In genomic region chr2:218171744-218172143, GRCh38 we compare ENCODE assay signal across 1 cellular context. TPM values are rescaled to one million over a fixed set of nuclear protein-coding genes. Genes with fewer than 3 reads are reported as not detected.
"Had no signal": no experiment of that assay in that cellular context is flagged by ENCODE, and none has a peak within 500 bp of the region (broad histone marks: within the 10 kb centered on the region; RNA-seq: fewer than 3 reads in every experiment).

No MANE protein-coding gene starts in this region.

RNA-seq across cellular contexts. Expression of gene CXCR1, which starts 5.0 kb away (rescaled TPM):
- polyA plus RNA-seq: SK-N-SH had no signal

RNA-seq across cellular contexts. Expression of gene CXCR2, which starts 45.9 kb away (rescaled TPM):
- polyA plus RNA-seq: SK-N-SH had no signal
